ENCODE assay signal across 13 cellular contexts in the genomic region with DNA sequence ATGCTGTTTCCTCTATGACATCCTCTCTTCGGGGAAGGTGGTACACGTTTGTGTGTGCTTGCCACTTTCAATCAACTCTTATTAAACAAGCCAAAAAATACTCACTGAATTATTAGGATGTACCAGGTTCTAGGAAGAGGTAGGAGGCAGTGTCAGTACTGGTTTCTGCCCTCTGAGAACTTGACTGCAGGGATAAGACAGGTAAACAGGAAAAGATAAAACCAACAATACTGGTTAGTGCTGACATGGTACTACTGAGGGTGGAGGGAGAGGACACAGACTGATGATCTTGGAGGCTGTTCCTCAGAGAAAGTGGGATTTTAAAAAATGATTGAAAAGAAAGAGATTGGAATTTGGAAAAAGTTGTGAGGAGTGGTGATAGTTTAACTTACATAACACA.
"Had no signal": no experiment of that assay in that cellular context is flagged by ENCODE, and none has a peak within 500 bp of the region (broad histone marks: within the 10 kb centered on the region; RNA-seq: fewer than 3 reads in every experiment).

No MANE protein-coding gene starts in this region.

- H3K9me3 ChIP-seq: ovary, thyroid gland had no signal

- H3K36me3 ChIP-seq: ovary, sigmoid colon, thyroid gland had no signal

- H3K27me3 ChIP-seq: hepatocyte, ovary, sigmoid colon, thyroid gland had no signal

- H3K4me3 ChIP-seq: hepatocyte, lung, ovary, sigmoid colon, thyroid gland had no signal

- H3K4me1 ChIP-seq: sigmoid colon had no signal

- H3K9me3 Mint-ChIP-seq: activated T-cell treated with anti-CD3 and anti-CD28 coated beads, Interleukin-2, amount 50 U/mL, for 4 hours had no signal

- DNase-seq: activated CD4-positive, alpha-beta T cell treated with anti-CD3 and anti-CD28 coated beads, Interleukin-2, amount 50 U/mL, for 4 hours; activated CD4-positive, CD25-positive, alpha-beta regulatory T cell; activated T-cell treated with anti-CD3 and anti-CD28 coated beads, Interleukin-2, amount 50 U/mL, for 4 hours; amniotic stem cell; islet precursor cell; midbrain; ovary; sigmoid colon; stimulated activated CD4-positive, alpha-beta T cell treated with anti-CD3 and anti-CD28 coated beads, Interleukin-1b, Interleukin-23, amount 100 ng/mL, for 48 hours; thyroid gland had no signal

- H3K27ac ChIP-seq: hepatocyte, ovary, sigmoid colon, thyroid gland had no signal

- ATAC-seq: activated T-cell treated with anti-CD3 and anti-CD28 coated beads, Interleukin-2, amount 50 U/mL, for 4 hours; esophagus mucosa had no signal

- H3K4me3 Mint-ChIP-seq: activated T-cell treated with anti-CD3 and anti-CD28 coated beads, Interleukin-2, amount 50 U/mL, for 4 hours had no signal
